ENCODE assay signal across 8 cellular contexts in the genomic region with DNA sequence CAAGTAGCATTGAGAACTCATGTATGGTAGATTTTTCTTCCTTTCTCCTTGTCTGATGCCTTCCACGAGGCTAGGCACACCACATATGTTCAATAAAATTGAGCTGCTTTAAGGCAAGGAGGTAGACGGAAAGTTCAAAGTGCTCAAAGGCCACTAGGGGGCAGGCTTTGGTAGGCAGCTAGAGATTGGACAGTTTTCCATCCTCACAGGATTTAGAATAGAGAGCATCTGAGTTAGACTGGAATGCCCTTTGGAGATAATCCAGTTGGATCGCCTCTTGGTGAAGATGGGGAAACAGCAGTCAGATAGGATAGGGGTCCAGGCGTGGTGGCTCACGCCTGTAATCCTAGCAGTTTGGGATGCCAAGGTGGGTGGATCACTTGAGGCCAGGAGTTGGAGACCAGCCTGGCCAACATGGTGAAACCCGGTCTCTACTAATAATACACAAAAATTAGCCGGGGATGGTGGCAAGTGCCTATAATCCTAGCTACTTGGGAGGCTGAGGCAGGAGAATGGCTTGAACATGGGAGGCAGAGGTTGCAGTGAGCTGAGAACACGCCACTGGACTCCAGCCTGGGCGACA. TPM values are rescaled to one million over a fixed set of nuclear protein-coding genes. Genes with fewer than 3 reads are reported as not detected.
DNase-seq lines count a peak whose midpoint lies in the region; ATAC-seq, FAIRE-seq and TF ChIP-seq lines count a peak whose summit lies in the region.

No MANE protein-coding gene starts in this region.

- no peak overlapping the region for H3K9ac ChIP-seq in DND-41 (ENCODE audit: low read depth, low read length)

- TF ChIP-seq CTCF in DND-41 (IDR thresholded peaks at IDR 0.05; ENCODE audit: borderline replicate concordance, extremely low read depth, low read length, poor library complexity, severe bottlenecking) (peak; percentile 83), Peyer's patch (IDR thresholded peaks at IDR 0.05) (peak; percentile 48 to 82 (median 69)), ovary (IDR thresholded peaks at IDR 0.05) (peak; percentile 38 to 54 (median 43))

- H3K4me2 ChIP-seq in DND-41 (ENCODE audit: insufficient read depth, low read length), result no peak overlapping the region

- H2AFZ ChIP-seq in DND-41 (ENCODE audit: low read depth, low read length), result no peak overlapping the region

- no peak for TF ChIP-seq EP300 in ovary (IDR thresholded peaks at IDR 0.05)

- peaks cover 24% of the 10 kb centered on the region for H3K4me1 ChIP-seq in DND-41 (ENCODE audit: insufficient read depth, low read length)
- H3K4me1 ChIP-seq in Peyer's patch, result peaks cover 0 to 22% (median 10%) of the 10 kb centered on the region in 4 donors
- peaks cover 6% of the 10 kb centered on the region for H3K4me1 ChIP-seq in ovary (ENCODE audit: insufficient read depth)

- no peak for TF ChIP-seq POLR2A in Peyer's patch (IDR thresholded peaks at IDR 0.05)
- no peak for TF ChIP-seq POLR2A in ovary (IDR thresholded peaks at IDR 0.05)

- H3K27me3 ChIP-seq in DND-41 (ENCODE audit: insufficient read depth, low read length, poor library complexity) (no peaks in the 10 kb centered on the region), Peyer's patch (no peaks in the 10 kb centered on the region), ovary (no peaks in the 10 kb centered on the region)

- in situ Hi-C loops in KBM-7 (cut with MboI; ENCODE audit: low pct_unique_long_range_greater_than_20kb, low sequenced_read_pairs), result loop anchor here (5.0 to 10.0 kb wide), 2 partner anchors 37 to 105 kb away; no protein-coding TSS in a partner anchor

- 34 to 42% (median 39%) methylated on average over 9 of the region's 9 CpGs for WGBS in ovary, 3 donors

- H3K9me3 ChIP-seq in DND-41 (ENCODE audit: insufficient read depth, low read length, severe bottlenecking), result no peaks in the 10 kb centered on the region
- no peaks in the 10 kb centered on the region for H3K9me3 ChIP-seq in Peyer's patch
- no peaks in the 10 kb centered on the region for H3K9me3 ChIP-seq in ovary

- no peaks in the 10 kb centered on the region for H3K36me3 ChIP-seq in DND-41 (ENCODE audit: insufficient read depth, low read length)
- H3K36me3 ChIP-seq in Peyer's patch, result no peaks in the 10 kb centered on the region
- no peaks in the 10 kb centered on the region for H3K36me3 ChIP-seq in ovary

- H3K79me2 ChIP-seq in DND-41 (ENCODE audit: insufficient read depth, low read length), result peaks cover 7% of the 10 kb centered on the region; the same call in 1 of the 2 replicates

- intact Hi-C loops in ovary (cut with DNase I), result loop anchor here (2.0 to 10.0 kb wide), 4 partner anchors 41 to 112 kb away; a partner anchor contains a TSS

- H3K4me3 ChIP-seq in DND-41 (ENCODE audit: low read depth in 1 of 2, low read length in 2 of 2) (no peak overlapping the region), Peyer's patch (no peak overlapping the region), ovary (no peak overlapping the region)

- no peak for FAIRE-seq in frontal cortex (lab: Jason Lieb, UNC)

- H4K20me1 ChIP-seq in DND-41 (ENCODE audit: insufficient read depth, low read length), result no peaks in the 10 kb centered on the region

- peak; percentile 64 for DNase-seq in DND-41
- DNase-seq in KBM-7, result peak; percentile 81
- DNase-seq in Peyer's patch, result peak in 2 of 3 donors; percentile 60 to 86
- peak; percentile 45 for DNase-seq in activated gamma-delta T cell treated with anti-CD3 and anti-CD28 coated beads, Interleukin-2, amount 50 U/mL, for 16 hours (ENCODE audit: low read depth)
- peak; percentile 63 to 68 for DNase-seq in frontal cortex (ENCODE audit: low spot score in 2 of 2)
- peak; percentile 59 to 78 (median 65) for DNase-seq in ovary

- ATAC-seq in DND-41 (ENCODE audit: insufficient read depth, low read depth) (peak; percentile 33; the same call in 2 of the 3 replicates), HG02678 (IDR thresholded peaks at IDR 0.05; ENCODE audit: unreplicated experiment) (no peak), HG02840 (IDR thresholded peaks at IDR 0.05; ENCODE audit: low FRiP score, unreplicated experiment) (no peak)

- no peak overlapping the region for H3K27ac ChIP-seq in DND-41 (ENCODE audit: low read length)
- peak overlapping the region in 1 of 4 donors; percentile 10 for H3K27ac ChIP-seq in Peyer's patch
- no peak overlapping the region for H3K27ac ChIP-seq in ovary

RNA-seq across cellular contexts. Expression of a gene that starts 30.4 kb away (rescaled TPM):
- total RNA-seq in Peyer's patch, result 10 to 100 TPM; 17.3 to 47.3 (median 43.7) TPM
- total RNA-seq in frontal cortex, result 0.41 TPM
- 10 to 100 TPM in 6 of 7 donors, 1 to 10 TPM in 1; 9.3 to 24.2 (median 20.2) TPM for total RNA-seq in ovary
- 10 to 100 TPM; 13.0 to 25.6 TPM for polyA plus RNA-seq in ovary
